In the genomic region with DNA sequence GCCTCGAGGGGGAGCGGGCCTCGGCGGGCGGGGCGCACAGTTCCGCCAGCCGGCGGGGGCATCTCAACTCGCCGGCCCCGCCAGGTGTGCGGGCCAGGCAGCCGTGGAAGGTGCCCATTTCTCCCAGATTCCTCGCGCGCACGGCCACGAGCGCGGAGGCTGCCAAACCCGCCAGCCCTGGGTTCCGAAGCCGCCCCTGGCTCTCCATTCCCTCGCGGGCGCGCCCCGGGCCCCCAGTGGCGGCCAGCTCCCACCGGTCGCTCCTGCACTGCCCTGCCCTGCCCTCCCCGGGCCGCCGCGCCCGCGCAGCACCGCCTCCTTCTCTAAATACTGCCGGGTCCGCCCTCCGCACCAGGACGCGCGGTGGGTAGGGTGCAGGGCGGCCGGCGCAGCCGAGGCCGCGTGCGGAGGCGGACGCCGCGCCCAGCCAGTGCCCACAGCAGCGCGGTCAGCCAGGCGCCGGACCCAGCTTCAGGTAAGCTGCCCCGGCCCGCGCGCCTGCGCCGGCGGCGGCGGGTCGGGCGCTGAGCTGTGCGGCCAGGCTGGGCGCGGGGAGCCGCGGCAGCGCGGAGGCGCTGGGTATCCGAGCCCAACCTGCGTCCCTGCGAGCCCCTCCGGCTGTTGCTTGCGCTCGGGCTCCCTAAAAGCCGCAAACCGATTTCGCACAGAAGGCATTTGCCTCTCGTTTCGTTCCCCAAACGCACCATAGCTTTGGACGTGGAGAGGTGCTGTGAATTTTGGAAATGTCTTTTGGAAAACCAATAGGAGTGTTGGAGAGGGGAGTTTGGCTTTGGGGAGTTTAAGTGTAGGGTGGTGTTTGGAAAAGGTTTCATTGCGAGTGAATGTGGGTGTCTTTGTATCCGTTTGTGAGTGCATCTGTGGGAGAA, we compare ENCODE assay signal across 1 cellular context.
TF ChIP-seq lines count a peak whose summit lies in the region.

A gene with protein sequence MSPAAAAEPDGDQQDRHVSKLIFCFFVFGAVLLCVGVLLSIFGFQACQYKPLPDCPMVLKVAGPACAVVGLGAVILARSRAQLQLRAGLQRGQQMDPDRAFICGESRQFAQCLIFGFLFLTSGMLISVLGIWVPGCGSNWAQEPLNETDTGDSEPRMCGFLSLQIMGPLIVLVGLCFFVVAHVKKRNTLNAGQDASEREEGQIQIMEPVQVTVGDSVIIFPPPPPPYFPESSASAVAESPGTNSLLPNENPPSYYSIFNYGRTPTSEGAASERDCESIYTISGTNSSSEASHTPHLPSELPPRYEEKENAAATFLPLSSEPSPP (plus strand): TSS at position 354 of the 887 bp plus-strand sequence. CDS start 2,799 bp downstream, outside the sequence.

TF ChIP-seq in WTC11, 78 proteins besides CTCF, POLR2A, EP300 and RAD21 (continued from another document):
- TF ChIP-seq, protein P1, sequence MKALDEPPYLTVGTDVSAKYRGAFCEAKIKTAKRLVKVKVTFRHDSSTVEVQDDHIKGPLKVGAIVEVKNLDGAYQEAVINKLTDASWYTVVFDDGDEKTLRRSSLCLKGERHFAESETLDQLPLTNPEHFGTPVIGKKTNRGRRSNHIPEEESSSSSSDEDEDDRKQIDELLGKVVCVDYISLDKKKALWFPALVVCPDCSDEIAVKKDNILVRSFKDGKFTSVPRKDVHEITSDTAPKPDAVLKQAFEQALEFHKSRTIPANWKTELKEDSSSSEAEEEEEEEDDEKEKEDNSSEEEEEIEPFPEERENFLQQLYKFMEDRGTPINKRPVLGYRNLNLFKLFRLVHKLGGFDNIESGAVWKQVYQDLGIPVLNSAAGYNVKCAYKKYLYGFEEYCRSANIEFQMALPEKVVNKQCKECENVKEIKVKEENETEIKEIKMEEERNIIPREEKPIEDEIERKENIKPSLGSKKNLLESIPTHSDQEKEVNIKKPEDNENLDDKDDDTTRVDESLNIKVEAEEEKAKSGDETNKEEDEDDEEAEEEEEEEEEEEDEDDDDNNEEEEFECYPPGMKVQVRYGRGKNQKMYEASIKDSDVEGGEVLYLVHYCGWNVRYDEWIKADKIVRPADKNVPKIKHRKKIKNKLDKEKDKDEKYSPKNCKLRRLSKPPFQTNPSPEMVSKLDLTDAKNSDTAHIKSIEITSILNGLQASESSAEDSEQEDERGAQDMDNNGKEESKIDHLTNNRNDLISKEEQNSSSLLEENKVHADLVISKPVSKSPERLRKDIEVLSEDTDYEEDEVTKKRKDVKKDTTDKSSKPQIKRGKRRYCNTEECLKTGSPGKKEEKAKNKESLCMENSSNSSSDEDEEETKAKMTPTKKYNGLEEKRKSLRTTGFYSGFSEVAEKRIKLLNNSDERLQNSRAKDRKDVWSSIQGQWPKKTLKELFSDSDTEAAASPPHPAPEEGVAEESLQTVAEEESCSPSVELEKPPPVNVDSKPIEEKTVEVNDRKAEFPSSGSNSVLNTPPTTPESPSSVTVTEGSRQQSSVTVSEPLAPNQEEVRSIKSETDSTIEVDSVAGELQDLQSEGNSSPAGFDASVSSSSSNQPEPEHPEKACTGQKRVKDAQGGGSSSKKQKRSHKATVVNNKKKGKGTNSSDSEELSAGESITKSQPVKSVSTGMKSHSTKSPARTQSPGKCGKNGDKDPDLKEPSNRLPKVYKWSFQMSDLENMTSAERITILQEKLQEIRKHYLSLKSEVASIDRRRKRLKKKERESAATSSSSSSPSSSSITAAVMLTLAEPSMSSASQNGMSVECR (CRISPR knock-in tag; IDR thresholded peaks at IDR 0.05; ENCODE audit: borderline replicate concordance), result peak; percentile 33; the same call in 1 of the 2 replicates
- TF ChIP-seq ZNF121 (CRISPR knock-in tag; IDR thresholded peaks at IDR 0.05) (peak; percentile 64), FOXK1 (CRISPR knock-in tag; IDR thresholded peaks at IDR 0.05) (peak; percentile 25; the same call in 1 of the 2 replicates), ZNF416 (CRISPR knock-in tag; IDR thresholded peaks at IDR 0.05) (peak; percentile 45; the same call in 1 of the 2 replicates)
- TF ChIP-seq, protein P2, sequence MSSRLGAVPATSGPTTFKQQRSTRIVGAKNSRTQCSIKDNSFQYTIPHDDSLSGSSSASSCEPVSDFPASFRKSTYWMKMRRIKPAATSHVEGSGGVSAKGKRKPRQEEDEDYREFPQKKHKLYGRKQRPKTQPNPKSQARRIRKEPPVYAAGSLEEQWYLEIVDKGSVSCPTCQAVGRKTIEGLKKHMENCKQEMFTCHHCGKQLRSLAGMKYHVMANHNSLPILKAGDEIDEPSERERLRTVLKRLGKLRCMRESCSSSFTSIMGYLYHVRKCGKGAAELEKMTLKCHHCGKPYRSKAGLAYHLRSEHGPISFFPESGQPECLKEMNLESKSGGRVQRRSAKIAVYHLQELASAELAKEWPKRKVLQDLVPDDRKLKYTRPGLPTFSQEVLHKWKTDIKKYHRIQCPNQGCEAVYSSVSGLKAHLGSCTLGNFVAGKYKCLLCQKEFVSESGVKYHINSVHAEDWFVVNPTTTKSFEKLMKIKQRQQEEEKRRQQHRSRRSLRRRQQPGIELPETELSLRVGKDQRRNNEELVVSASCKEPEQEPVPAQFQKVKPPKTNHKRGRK (CRISPR knock-in tag; IDR thresholded peaks at IDR 0.05; ENCODE audit: borderline replicate concordance), result no peak
